28 cellular contexts compared by ENCODE assay signal in genomic region chr13:50025446-50025845, GRCh38. TPM values are rescaled to one million over a fixed set of nuclear protein-coding genes. Genes with fewer than 3 reads are reported as not detected.
DNase-seq lines count a peak whose midpoint lies in the region; FAIRE-seq and TF ChIP-seq lines count a peak whose summit lies in the region.
"Had no signal": no experiment of that assay in that cellular context is flagged by ENCODE, and none has a peak within 500 bp of the region (broad histone marks: within the 10 kb centered on the region; RNA-seq: fewer than 3 reads in every experiment).

No MANE protein-coding gene starts in this region.

- FAIRE-seq in endothelial cell of umbilical vein (lab: Jason Lieb, UNC): peak; percentile 4
- FAIRE-seq: HepG2 had no signal

- TF ChIP-seq CTCF in SK-N-SH (IDR thresholded peaks at IDR 0.05) (no peak), endothelial cell of umbilical vein (IDR thresholded peaks at IDR 0.05; ENCODE audit: extremely low read depth in 1 of 2, insufficient read depth in 1 of 2, low read depth in 1 of 2, low read length in 2 of 2) (no peak), parathyroid adenoma (IDR thresholded peaks at IDR 0.05) (no peak)

- no peak for TF ChIP-seq EP300 in SK-N-SH (IDR thresholded peaks at IDR 0.05; ENCODE audit: borderline replicate concordance in 1 of 2, low read depth in 1 of 2, low read length in 1 of 2)

- no peaks in the 10 kb centered on the region; a peak in 1 of 4 replicates for H3K4me1 ChIP-seq in SK-N-SH (ENCODE audit: control insufficient read depth in 1 of 2, insufficient read depth in 2 of 2, low read depth in 1 of 2, low read length in 1 of 2)
- H3K4me1 ChIP-seq in endothelial cell of umbilical vein (ENCODE audit: control insufficient read depth, extremely low read depth, insufficient read depth, low read length): no peaks in the 10 kb centered on the region
- H3K4me1 ChIP-seq in parathyroid adenoma: no peaks in the 10 kb centered on the region
- H3K4me1 ChIP-seq: adrenal gland, Peyer's patch had no signal

- POLR2A ChIA-PET in SK-N-SH (lab: Yijun Ruan, JAX) (interaction anchor here (0.6 kb wide), 1 partner anchor 29 kb away, joined by 3 read pairs; the partner anchor contains the start of gene TRIM13), endothelial cell of umbilical vein (lab: Charles Lee) (no interaction called here)

- H3K9me1 ChIP-seq in endothelial cell of umbilical vein (replicated peaks; ENCODE audit: control insufficient read depth, extremely low read depth, insufficient read depth, low read length): no peaks in the 10 kb centered on the region

- H4K20me1 ChIP-seq in SK-N-SH (ENCODE audit: insufficient read depth) (no peaks in the 10 kb centered on the region), endothelial cell of umbilical vein (replicated peaks; ENCODE audit: control insufficient read depth, extremely low read depth, insufficient read depth, low read length) (no peaks in the 10 kb centered on the region)

- H3F3A ChIP-seq in SK-N-SH (replicated peaks; ENCODE audit: insufficient read depth): peaks cover 26% of the 10 kb centered on the region

- H3K79me2 ChIP-seq in SK-N-SH (ENCODE audit: insufficient read depth): no peaks in the 10 kb centered on the region
- no peaks in the 10 kb centered on the region for H3K79me2 ChIP-seq in endothelial cell of umbilical vein (ENCODE audit: control insufficient read depth, insufficient read depth, low read length)
- no peaks in the 10 kb centered on the region for H3K79me2 ChIP-seq in parathyroid adenoma

- 83% methylated on average over 1 of the region's 1 CpG for WGBS in SK-N-SH (ENCODE audit: low lambda C conversion rate)

- H3K36me3 ChIP-seq in SK-N-SH (replicated peaks in 1 of 2; ENCODE audit: control insufficient read depth in 1 of 2, insufficient read depth in 2 of 2, low read length in 1 of 2) (peaks cover 5 to 28% of the 10 kb centered on the region in 2 experiments), endothelial cell of umbilical vein (ENCODE audit: control insufficient read depth in 2 of 2, extremely low read depth in 1 of 2, insufficient read depth in 2 of 2, low read length in 2 of 2) (peaks cover 0 to 3% of the 10 kb centered on the region in 2 experiments), parathyroid adenoma (ENCODE audit: control insufficient read depth, insufficient read depth, low read length) (no peaks in the 10 kb centered on the region)

- CTCF ChIA-PET in SK-N-SH (lab: Yijun Ruan, JAX) (interaction anchor here (0.6 to 1.2 kb wide), 2 partner anchors 15 to 189 kb away, joined by 3 read pairs; no protein-coding TSS in a partner anchor), endothelial cell of umbilical vein (lab: Charles Lee) (interaction anchor here (1.0 to 1.1 kb wide), 2 partner anchors 18 to 28 kb away, joined by 3 to 4 read pairs; partner anchors contain the start of gene TRIM13)

- H3K9ac ChIP-seq in SK-N-SH (no peak overlapping the region), endothelial cell of umbilical vein (replicated peaks; ENCODE audit: extremely low read depth, insufficient read depth, low read length) (no peak overlapping the region), parathyroid adenoma (no peak overlapping the region)

- DNase-seq in EH (ENCODE audit: low read depth) (peak; percentile 49), SK-N-SH (no peak), endothelial cell of umbilical vein (ENCODE audit: low read depth, low spot score) (peak; percentile 72), amygdala (lab: John Stamatoyannopoulos, UW) (no peak), NCI-H748 treated with DMSO at 0.1 percent for 48 hours (lab: John Stamatoyannopoulos, UW) (no peak), AG08396 (ENCODE audit: low spot score) (no peak)
- DNase-seq: activated naive CD4-positive, alpha-beta T cell treated with anti-CD3 and anti-CD28 coated beads for 36 hours; adrenal gland; C1 segment of cervical spinal cord; Caco-2; DMS53; GDM1; glutamatergic neuron; HCEC 1CT; Karpas-422; left ventricle myocardium superior; NCI-H1417 treated with DMSO at 0.1 percent for 48 hours; NCI-H226; NCI-H69; Peyer's patch; SHP77; sigmoid colon; stimulated activated CD4-positive, alpha-beta T cell treated with anti-CD3 and anti-CD28 coated beads, Interleukin-12 subunit alpha, Interleukin-12 subunit beta, amount 100 ng/mL, for 4 hours; stimulated activated CD4-positive, alpha-beta T cell treated with anti-CD3 and anti-CD28 coated beads, Interleukin-2, amount 100 ng/mL, for 48 hours; stomach had no signal

- no peak overlapping the region for H3K4me2 ChIP-seq in SK-N-SH
- H3K4me2 ChIP-seq in endothelial cell of umbilical vein (ENCODE audit: insufficient read depth, low read length): no peak overlapping the region
- no peak overlapping the region for H3K4me2 ChIP-seq in parathyroid adenoma (ENCODE audit: low read length)

- H3K27me3 ChIP-seq in SK-N-SH (ENCODE audit: insufficient read depth) (no peaks in the 10 kb centered on the region), endothelial cell of umbilical vein (ENCODE audit: control insufficient read depth in 2 of 2, insufficient read depth in 2 of 2, low read length in 2 of 2) (no peaks in the 10 kb centered on the region), parathyroid adenoma (ENCODE audit: control insufficient read depth, insufficient read depth, low read length) (no peaks in the 10 kb centered on the region)
- H3K27me3 ChIP-seq: adrenal gland, Peyer's patch, sigmoid colon, stomach had no signal

- no TSS peak for BruUV-seq in endothelial cell of umbilical vein (replicated peaks; lab: Mats Ljungman, UMichigan)

- H2AFZ ChIP-seq in SK-N-SH (ENCODE audit: low read depth): no peak overlapping the region
- no peak overlapping the region for H2AFZ ChIP-seq in endothelial cell of umbilical vein (ENCODE audit: low read depth, low read length)
- H2AFZ ChIP-seq in parathyroid adenoma: no peak overlapping the region

- H3K4me3 ChIP-seq in SK-N-SH (ENCODE audit: low read depth in 2 of 2, low read length in 1 of 2): no peak overlapping the region
- H3K4me3 ChIP-seq in endothelial cell of umbilical vein (replicated peaks in 1 of 3; ENCODE audit: insufficient read depth in 1 of 3, low read depth in 1 of 3, low read length in 3 of 3): no peak overlapping the region
- H3K4me3 ChIP-seq in parathyroid adenoma (ENCODE audit: low read depth, low read length): no peak overlapping the region
- H3K4me3 ChIP-seq: adrenal gland, Peyer's patch, sigmoid colon, stomach had no signal

- H3K9me3 ChIP-seq in SK-N-SH: no peaks in the 10 kb centered on the region; the same call in 1 of the 2 replicates
- no peaks in the 10 kb centered on the region for H3K9me3 ChIP-seq in endothelial cell of umbilical vein (replicated peaks; ENCODE audit: control insufficient read depth, insufficient read depth, low read length)
- no peaks in the 10 kb centered on the region for H3K9me3 ChIP-seq in parathyroid adenoma (ENCODE audit: control insufficient read depth, low read length)
- H3K9me3 ChIP-seq: adrenal gland, Caco-2, Peyer's patch, sigmoid colon, stomach had no signal

- TF ChIP-seq RAD21 in SK-N-SH (IDR thresholded peaks at IDR 0.05; ENCODE audit: low read length): no peak

- no peaks in the 10 kb centered on the region for H3K9me2 ChIP-seq in SK-N-SH

- dilution Hi-C loops in endothelial cell of umbilical vein (cut with MboI; ENCODE audit: extremely low pct_ligation_motif_present, low sequenced_read_pairs): no loop called here

- no peak for TF ChIP-seq POLR2A in endothelial cell of umbilical vein (IDR thresholded peaks at IDR 0.05; ENCODE audit: low read depth, low read length)

- intact Hi-C loops in endothelial cell of umbilical vein (cut with micrococcal nuclease): no loop called here

- H3K27ac ChIP-seq in SK-N-SH (ENCODE audit: low read depth in 2 of 2, low read length in 1 of 2): peak overlapping the region; percentile 19 to 27; a peak in 2 of 4 replicates
- H3K27ac ChIP-seq in endothelial cell of umbilical vein (ENCODE audit: insufficient read depth, low read depth, low read length): no peak overlapping the region
- H3K27ac ChIP-seq in parathyroid adenoma: peak overlapping the region; percentile 9
- H3K27ac ChIP-seq: adrenal gland, epithelial cell of prostate, Peyer's patch, stomach had no signal

TF ChIP-seq in endothelial cell of umbilical vein, 7 proteins besides CTCF, POLR2A, EP300 and RAD21 (continues in another document):
- TF ChIP-seq MAX (IDR thresholded peaks at IDR 0.05; ENCODE audit: insufficient read depth, insufficient read length): no peak
- TF ChIP-seq GATA2 (IDR thresholded peaks at IDR 0.05; ENCODE audit: insufficient read depth, insufficient read length, low read depth, low read length): no peak
- TF ChIP-seq JUN (IDR thresholded peaks at IDR 0.05; ENCODE audit: borderline replicate concordance, insufficient read depth, insufficient read length, low read depth): no peak
- TF ChIP-seq FOS (IDR thresholded peaks at IDR 0.05; ENCODE audit: borderline replicate concordance, insufficient read depth, low read length): no peak

RNA-seq across cellular contexts. Expression of gene KCNRG, which starts 10.2 kb away (rescaled TPM):
- polyA plus RNA-seq in SK-N-SH (2012; rRNA removed) (0.97 and 1.1 TPM in 2 replicates), endothelial cell of umbilical vein (1.2 and 1.3 TPM in 2 replicates)
- polyA plus RNA-seq in SK-N-SH (2012; cell fraction: cytosol; rRNA removed): 1.2 and 1.4 TPM in 2 replicates
- polyA plus RNA-seq in SK-N-SH (2012; cell fraction: nucleus; rRNA removed): 0.58 and 1.0 TPM in 2 replicates
- total RNA-seq in endothelial cell of umbilical vein: 0.83 and 0.86 TPM in 2 replicates
- 0.97 and 1.5 TPM in 2 replicates for polyA plus RNA-seq in endothelial cell of umbilical vein (2011; cell fraction: cytosol; rRNA removed)
- polyA plus RNA-seq in endothelial cell of umbilical vein (2011; cell fraction: nucleus; rRNA removed): 2.0 and 2.5 TPM in 2 replicates
- polyA plus RNA-seq in endothelial cell of umbilical vein (2012): 0.46 and 1.1 TPM in 2 replicates
- polyA minus RNA-seq in endothelial cell of umbilical vein: 7.1 and 12.9 TPM in 2 replicates
- not detected for polyA minus RNA-seq in endothelial cell of umbilical vein (2011; cell fraction: cytosol; rRNA and poly(A)+ RNA removed)
- polyA minus RNA-seq in endothelial cell of umbilical vein (2011; cell fraction: nucleus; rRNA and poly(A)+ RNA removed): 3.5 and 5.6 TPM in 2 replicates
- total RNA-seq: activated naive CD4-positive, alpha-beta T cell treated with anti-CD3 and anti-CD28 coated beads for 36 hours had no signal

RNA-seq across cellular contexts. Expression of gene TRIM13, which starts 28.6 kb away (rescaled TPM):
- polyA plus RNA-seq in SK-N-SH (2012; rRNA removed) (8.3 and 12.9 TPM in 2 replicates), endothelial cell of umbilical vein (11.1 and 12.5 TPM in 2 replicates)
- 11.0 and 13.1 TPM in 2 replicates for polyA plus RNA-seq in SK-N-SH (2012; cell fraction: cytosol; rRNA removed)
- polyA plus RNA-seq in SK-N-SH (2012; cell fraction: nucleus; rRNA removed): 13.8 and 26.9 TPM in 2 replicates
- total RNA-seq in endothelial cell of umbilical vein: 25.9 and 28.2 TPM in 2 replicates
- 15.0 and 17.8 TPM in 2 replicates for polyA plus RNA-seq in endothelial cell of umbilical vein (2011; cell fraction: cytosol; rRNA removed)
- 24.5 and 31.1 TPM in 2 replicates for polyA plus RNA-seq in endothelial cell of umbilical vein (2011; cell fraction: nucleus; rRNA removed)
- polyA plus RNA-seq in endothelial cell of umbilical vein (2012): 23.7 and 28.9 TPM in 2 replicates
- 20.0 and 21.7 TPM in 2 replicates for polyA minus RNA-seq in endothelial cell of umbilical vein
- 5.8 TPM for polyA minus RNA-seq in endothelial cell of umbilical vein (2011; cell fraction: cytosol; rRNA and poly(A)+ RNA removed)
- 9.2 and 12.9 TPM in 2 replicates for polyA minus RNA-seq in endothelial cell of umbilical vein (2011; cell fraction: nucleus; rRNA and poly(A)+ RNA removed)

Comparison
In these comparisons a context has a peak if more than half of its experiments do, and no peak if none do; other contexts are left out.
1. DNase-seq: peak in EH (single experiment) and endothelial cell of umbilical vein (single experiment); none in SK-N-SH (single experiment), amygdala (0 of 56), NCI-H748 treated with DMSO at 0.1 percent for 48 hours (single experiment) and AG08396 (single experiment).